ENCODE assay signal across 21 cellular contexts in the genomic region with DNA sequence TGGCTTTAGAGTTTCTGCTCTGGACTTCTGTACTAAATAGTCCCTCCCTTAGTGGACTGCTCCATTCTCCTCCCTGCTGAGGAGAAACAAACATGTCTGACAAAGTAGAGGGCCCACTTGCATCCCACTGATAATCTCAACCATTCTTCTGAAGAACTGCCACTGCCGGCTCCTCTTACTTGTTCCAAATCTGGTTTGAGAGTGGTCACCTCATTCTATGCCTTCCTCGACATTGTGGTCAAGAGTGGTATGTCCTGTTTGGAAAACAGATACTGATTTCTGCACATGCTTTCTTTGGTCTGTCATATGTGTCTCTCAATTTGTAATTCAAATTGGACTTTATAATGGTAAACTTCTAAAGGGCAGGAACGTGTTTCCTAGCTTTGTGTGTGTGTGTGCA.
"Had no signal": no experiment of that assay in that cellular context is flagged by ENCODE, and none has a peak within 500 bp of the region (broad histone marks: within the 10 kb centered on the region; RNA-seq: fewer than 3 reads in every experiment).

No MANE protein-coding gene starts in this region.

- H3K4me1 Mint-ChIP-seq: activated B cell treated with CpG ODN at 0.5 μM for 24 hours; activated CD4-positive, alpha-beta T cell treated with anti-CD3 and anti-CD28 coated beads, Interleukin-2, amount 10 ng/mL, durations not matched to agents 24 days and 14 days; neural crest cell; stimulated activated naive CD8-positive, alpha-beta T cell treated with anti-CD3 and anti-CD28 coated beads, Interleukin-15, amount 100 ng/mL, for 72 hours had no signal

- ATAC-seq: effector memory CD8-positive, alpha-beta T cell; heart right ventricle; left ventricle myocardium superior; pancreas; stimulated activated naive CD8-positive, alpha-beta T cell treated with anti-CD3 and anti-CD28 coated beads, Interleukin-15, amount 100 ng/mL, for 72 hours; upper lobe of right lung had no signal

- H3K9me3 ChIP-seq: ascending aorta, pancreas, testis, upper lobe of right lung had no signal

- H3K9me3 Mint-ChIP-seq: activated CD4-positive, alpha-beta T cell treated with anti-CD3 and anti-CD28 coated beads, Interleukin-2, amount 10 ng/mL, durations not matched to agents 24 days and 14 days; dendritic cell treated with granulocyte-macrophage colony-stimulating factor and Interleukin-4, amounts not matched to agents 40 ng/mL and 50 ng/mL, for 4 days; effector memory CD8-positive, alpha-beta T cell had no signal

- H3K27me3 ChIP-seq: ascending aorta, heart right ventricle, pancreas, testis, upper lobe of right lung had no signal

- FAIRE-seq: kidney, pancreas had no signal

- H3K4me3 Mint-ChIP-seq: activated B cell treated with CpG ODN at 0.5 μM for 24 hours; activated CD4-positive, alpha-beta T cell treated with anti-CD3 and anti-CD28 coated beads, Interleukin-2, amount 10 ng/mL, durations not matched to agents 24 days and 14 days; activated T-helper 1 cell treated with anti-CD3 and anti-CD28 coated beads, Interleukin-12 subunit alpha, Interleukin-12 subunit beta, Interleukin-2, Interleukin-4 antibody, amounts not matched to agents 30 ng/mL and 10 ng/mL and 1 ng/mL, durations not matched to agents 14 hours and 24 hours and 36 hours; dendritic cell treated with granulocyte-macrophage colony-stimulating factor and Interleukin-4, amounts not matched to agents 40 ng/mL and 50 ng/mL, for 4 days; effector memory CD8-positive, alpha-beta T cell; neural crest cell; stimulated activated naive CD8-positive, alpha-beta T cell treated with anti-CD3 and anti-CD28 coated beads, Interleukin-15, amount 100 ng/mL, for 72 hours had no signal

- H3K36me3 ChIP-seq: ascending aorta, heart right ventricle, pancreas, upper lobe of right lung had no signal

- H3K4me3 ChIP-seq: ascending aorta, heart right ventricle, pancreas, skin epidermis, testis, upper lobe of right lung had no signal

- H3K4me1 ChIP-seq: ascending aorta, heart right ventricle, testis had no signal

- H3K27me3 Mint-ChIP-seq: activated B cell treated with CpG ODN at 0.5 μM for 24 hours; activated CD4-positive, alpha-beta T cell treated with anti-CD3 and anti-CD28 coated beads, Interleukin-2, amount 10 ng/mL, durations not matched to agents 24 days and 14 days; dendritic cell treated with granulocyte-macrophage colony-stimulating factor and Interleukin-4, amounts not matched to agents 40 ng/mL and 50 ng/mL, for 4 days had no signal

- DNase-seq: activated B cell treated with CpG ODN at 0.5 μM for 24 hours; activated CD4-positive, alpha-beta T cell treated with anti-CD3 and anti-CD28 coated beads, Interleukin-2, amount 10 ng/mL, durations not matched to agents 24 days and 14 days; activated naive CD4-positive, alpha-beta T cell; effector memory CD8-positive, alpha-beta T cell; foreskin melanocyte; heart right ventricle; kidney; left ventricle myocardium superior; pancreas; retina; stimulated activated CD4-positive, alpha-beta T cell treated with anti-CD3 and anti-CD28 coated beads, Interleukin-4, amount 100 ng/mL, for 4 hours; stimulated activated naive CD8-positive, alpha-beta T cell treated with anti-CD3 and anti-CD28 coated beads, Interleukin-15, amount 100 ng/mL, for 72 hours; T-helper 1 cell; testis; upper lobe of right lung had no signal

- H3K27ac ChIP-seq: ascending aorta, epithelial cell of prostate, heart right ventricle, pancreas, skin epidermis, testis, upper lobe of right lung had no signal

- H3K27ac Mint-ChIP-seq: activated B cell treated with CpG ODN at 0.5 μM for 24 hours; activated CD4-positive, alpha-beta T cell treated with anti-CD3 and anti-CD28 coated beads, Interleukin-2, amount 10 ng/mL, durations not matched to agents 24 days and 14 days; activated T-helper 1 cell treated with anti-CD3 and anti-CD28 coated beads, Interleukin-12 subunit alpha, Interleukin-12 subunit beta, Interleukin-2, Interleukin-4 antibody, amounts not matched to agents 30 ng/mL and 10 ng/mL and 1 ng/mL, durations not matched to agents 14 hours and 24 hours and 36 hours; dendritic cell treated with granulocyte-macrophage colony-stimulating factor and Interleukin-4, amounts not matched to agents 40 ng/mL and 50 ng/mL, for 4 days; effector memory CD8-positive, alpha-beta T cell; stimulated activated naive CD8-positive, alpha-beta T cell treated with anti-CD3 and anti-CD28 coated beads, Interleukin-15, amount 100 ng/mL, for 72 hours had no signal
